In the genomic region with DNA sequence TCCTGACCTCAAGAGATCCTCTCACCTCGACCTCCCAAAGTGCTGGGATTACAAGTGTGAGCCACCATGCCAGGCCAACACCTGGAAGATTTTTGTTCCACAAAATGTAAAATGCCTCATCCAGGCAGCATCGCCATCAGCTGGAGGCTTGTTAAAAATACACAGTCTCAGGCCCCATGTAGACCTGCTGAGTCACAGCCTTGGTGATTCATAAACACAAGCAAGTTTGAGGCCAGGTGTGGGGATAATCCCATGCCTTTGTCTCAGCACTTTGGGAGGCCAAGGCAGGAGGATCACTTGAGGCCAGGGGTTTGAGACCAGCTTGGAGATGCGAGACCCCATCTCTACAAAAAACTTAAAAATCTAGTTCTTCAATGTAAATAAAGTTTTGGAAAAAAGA, we compare ENCODE assay signal across 1 cellular context.
TF ChIP-seq lines count a peak whose summit lies in the region.

No MANE protein-coding gene starts in this region.

TF ChIP-seq in K562, 482 proteins besides CTCF, POLR2A, EP300 and RAD21 (continued from another document and continues in another):
- TF ChIP-seq, protein P1, sequence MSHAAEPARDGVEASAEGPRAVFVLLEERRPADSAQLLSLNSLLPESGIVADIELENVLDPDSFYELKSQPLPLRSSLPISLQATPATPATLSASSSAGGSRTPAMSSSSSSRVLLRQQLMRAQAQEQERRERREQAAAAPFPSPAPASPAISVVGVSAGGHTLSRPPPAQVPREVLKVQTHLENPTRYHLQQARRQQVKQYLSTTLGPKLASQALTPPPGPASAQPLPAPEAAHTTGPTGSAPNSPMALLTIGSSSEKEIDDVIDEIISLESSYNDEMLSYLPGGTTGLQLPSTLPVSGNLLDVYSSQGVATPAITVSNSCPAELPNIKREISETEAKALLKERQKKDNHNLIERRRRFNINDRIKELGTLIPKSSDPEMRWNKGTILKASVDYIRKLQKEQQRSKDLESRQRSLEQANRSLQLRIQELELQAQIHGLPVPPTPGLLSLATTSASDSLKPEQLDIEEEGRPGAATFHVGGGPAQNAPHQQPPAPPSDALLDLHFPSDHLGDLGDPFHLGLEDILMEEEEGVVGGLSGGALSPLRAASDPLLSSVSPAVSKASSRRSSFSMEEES (CRISPR knock-in tag; IDR thresholded peaks at IDR 0.05) = no peak
- TF ChIP-seq CBX3 (IDR thresholded peaks at IDR 0.05; ENCODE audit: borderline replicate concordance in 1 of 2, low read length in 2 of 2) = peak in 1 of 2 experiments; percentile 39; a peak in 1 of 3 replicates
- TF ChIP-seq LEF1 (IDR thresholded peaks at IDR 0.05) = peak; percentile 21; the same call in 1 of the 2 replicates
- TF ChIP-seq, protein P2, sequence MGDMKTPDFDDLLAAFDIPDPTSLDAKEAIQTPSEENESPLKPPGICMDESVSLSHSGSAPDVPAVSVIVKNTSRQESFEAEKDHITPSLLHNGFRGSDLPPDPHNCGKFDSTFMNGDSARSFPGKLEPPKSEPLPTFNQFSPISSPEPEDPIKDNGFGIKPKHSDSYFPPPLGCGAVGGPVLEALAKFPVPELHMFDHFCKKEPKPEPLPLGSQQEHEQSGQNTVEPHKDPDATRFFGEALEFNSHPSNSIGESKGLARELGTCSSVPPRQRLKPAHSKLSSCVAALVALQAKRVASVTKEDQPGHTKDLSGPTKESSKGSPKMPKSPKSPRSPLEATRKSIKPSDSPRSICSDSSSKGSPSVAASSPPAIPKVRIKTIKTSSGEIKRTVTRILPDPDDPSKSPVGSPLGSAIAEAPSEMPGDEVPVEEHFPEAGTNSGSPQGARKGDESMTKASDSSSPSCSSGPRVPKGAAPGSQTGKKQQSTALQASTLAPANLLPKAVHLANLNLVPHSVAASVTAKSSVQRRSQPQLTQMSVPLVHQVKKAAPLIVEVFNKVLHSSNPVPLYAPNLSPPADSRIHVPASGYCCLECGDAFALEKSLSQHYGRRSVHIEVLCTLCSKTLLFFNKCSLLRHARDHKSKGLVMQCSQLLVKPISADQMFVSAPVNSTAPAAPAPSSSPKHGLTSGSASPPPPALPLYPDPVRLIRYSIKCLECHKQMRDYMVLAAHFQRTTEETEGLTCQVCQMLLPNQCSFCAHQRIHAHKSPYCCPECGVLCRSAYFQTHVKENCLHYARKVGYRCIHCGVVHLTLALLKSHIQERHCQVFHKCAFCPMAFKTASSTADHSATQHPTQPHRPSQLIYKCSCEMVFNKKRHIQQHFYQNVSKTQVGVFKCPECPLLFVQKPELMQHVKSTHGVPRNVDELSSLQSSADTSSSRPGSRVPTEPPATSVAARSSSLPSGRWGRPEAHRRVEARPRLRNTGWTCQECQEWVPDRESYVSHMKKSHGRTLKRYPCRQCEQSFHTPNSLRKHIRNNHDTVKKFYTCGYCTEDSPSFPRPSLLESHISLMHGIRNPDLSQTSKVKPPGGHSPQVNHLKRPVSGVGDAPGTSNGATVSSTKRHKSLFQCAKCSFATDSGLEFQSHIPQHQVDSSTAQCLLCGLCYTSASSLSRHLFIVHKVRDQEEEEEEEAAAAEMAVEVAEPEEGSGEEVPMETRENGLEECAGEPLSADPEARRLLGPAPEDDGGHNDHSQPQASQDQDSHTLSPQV (IDR thresholded peaks at IDR 0.05) = no peak
- peak in 1 of 2 experiments; percentile 77; a peak in 2 of 4 replicates for TF ChIP-seq RCOR1 (IDR thresholded peaks at IDR 0.05; ENCODE audit: borderline replicate concordance in 1 of 2, low read depth in 2 of 2, low read length in 2 of 2)
- no peak for TF ChIP-seq E2F5 (CRISPR knock-in tag; IDR thresholded peaks at IDR 0.05)
- no peak for TF ChIP-seq FOXJ3 (CRISPR knock-in tag; IDR thresholded peaks at IDR 0.05)
- no peak for TF ChIP-seq CBFA2T3 (IDR thresholded peaks at IDR 0.05)
- TF ChIP-seq, protein P3, sequence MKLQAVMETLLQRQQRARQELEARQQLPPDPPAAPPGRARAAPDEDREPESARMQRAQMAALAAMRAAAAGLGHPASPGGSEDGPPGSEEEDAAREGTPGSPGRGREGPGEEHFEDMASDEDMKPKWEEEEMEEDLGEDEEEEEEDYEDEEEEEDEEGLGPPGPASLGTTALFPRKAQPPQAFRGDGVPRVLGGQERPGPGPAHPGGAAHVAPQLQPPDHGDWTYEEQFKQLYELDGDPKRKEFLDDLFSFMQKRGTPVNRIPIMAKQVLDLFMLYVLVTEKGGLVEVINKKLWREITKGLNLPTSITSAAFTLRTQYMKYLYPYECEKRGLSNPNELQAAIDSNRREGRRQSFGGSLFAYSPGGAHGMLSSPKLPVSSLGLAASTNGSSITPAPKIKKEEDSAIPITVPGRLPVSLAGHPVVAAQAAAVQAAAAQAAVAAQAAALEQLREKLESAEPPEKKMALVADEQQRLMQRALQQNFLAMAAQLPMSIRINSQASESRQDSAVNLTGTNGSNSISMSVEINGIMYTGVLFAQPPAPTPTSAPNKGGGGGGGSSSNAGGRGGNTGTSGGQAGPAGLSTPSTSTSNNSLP (IDR thresholded peaks at IDR 0.05; ENCODE audit: borderline replicate concordance, low read depth, low read length) = no peak
- no peak for TF ChIP-seq ZNF197 (CRISPR knock-in tag; IDR thresholded peaks at IDR 0.05; ENCODE audit: low read depth)
- no peak for TF ChIP-seq IFI16 (CRISPR knock-in tag; IDR thresholded peaks at IDR 0.05)
- TF ChIP-seq ATF1 (CRISPR knock-in tag; IDR thresholded peaks at IDR 0.05) = no peak
- TF ChIP-seq ATF1 (tag; IDR thresholded peaks at IDR 0.05) = no peak
- TF ChIP-seq CHAMP1 (IDR thresholded peaks at IDR 0.05) = peak; percentile 35; the same call in 1 of the 2 replicates
- no peak for TF ChIP-seq MYC (IDR thresholded peaks at IDR 0.05; ENCODE audit: low read depth, low read length)
- no peak for TF ChIP-seq MYC (CRISPR knock-in tag; IDR thresholded peaks at IDR 0.05; ENCODE audit: borderline replicate concordance, low read depth)
- no peak for TF ChIP-seq POLR2AphosphoS2 (IDR thresholded peaks at IDR 0.05; ENCODE audit: low read length)
- TF ChIP-seq WHSC1 (IDR thresholded peaks at IDR 0.05; ENCODE audit: low read length) = no peak
- TF ChIP-seq MBD2 (IDR thresholded peaks at IDR 0.05; ENCODE audit: borderline replicate concordance, low read depth) = no peak
- 0 out of 4 replicates have a peak, but pooled peaks of 1 of the 2 experiments have one; percentile 16 for TF ChIP-seq TBL1XR1 (IDR thresholded peaks at IDR 0.05; ENCODE audit: low read length in 2 of 2)
- TF ChIP-seq ZNF212 (CRISPR knock-in tag; IDR thresholded peaks at IDR 0.05) = no peak
- no peak for TF ChIP-seq ZNF699 (CRISPR knock-in tag; IDR thresholded peaks at IDR 0.05; ENCODE audit: insufficient replicate concordance)
- TF ChIP-seq, protein P4, sequence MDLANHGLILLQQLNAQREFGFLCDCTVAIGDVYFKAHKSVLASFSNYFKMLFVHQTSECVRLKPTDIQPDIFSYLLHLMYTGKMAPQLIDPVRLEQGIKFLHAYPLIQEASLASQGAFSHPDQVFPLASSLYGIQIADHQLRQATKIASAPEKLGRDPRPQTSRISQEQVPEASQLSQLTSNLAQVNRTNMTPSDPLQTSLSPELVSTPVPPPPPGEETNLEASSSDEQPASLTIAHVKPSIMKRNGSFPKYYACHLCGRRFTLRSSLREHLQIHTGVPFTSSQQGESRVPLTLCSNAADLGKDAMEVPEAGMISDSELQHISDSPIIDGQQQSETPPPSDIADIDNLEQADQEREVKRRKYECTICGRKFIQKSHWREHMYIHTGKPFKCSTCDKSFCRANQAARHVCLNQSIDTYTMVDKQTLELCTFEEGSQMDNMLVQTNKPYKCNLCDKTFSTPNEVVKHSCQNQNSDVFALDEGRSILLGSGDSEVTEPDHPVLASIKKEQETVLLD (IDR thresholded peaks at IDR 0.05) = no peak
- peak; percentile 15; the same call in 1 of the 2 replicates for TF ChIP-seq NFIC (IDR thresholded peaks at IDR 0.05)
- TF ChIP-seq PHF8 (IDR thresholded peaks at IDR 0.05; ENCODE audit: borderline replicate concordance, low read length) = no peak
- TF ChIP-seq RB1 (IDR thresholded peaks at IDR 0.05; ENCODE audit: low read depth) = 0 out of 2 replicates have a peak, but pooled peaks have one; percentile 35
- 0 out of 2 replicates have a peak, but pooled peaks have one; percentile 22 for TF ChIP-seq CC2D1A (IDR thresholded peaks at IDR 0.05)
- no peak for TF ChIP-seq YY1 (IDR thresholded peaks at IDR 0.05; ENCODE audit: borderline replicate concordance in 1 of 3, control insufficient read depth in 1 of 3, extremely low read depth in 1 of 3, insufficient read depth in 3 of 3, insufficient read length in 1 of 3, insufficient replicate concordance in 2 of 3, low read depth in 1 of 3, low read length in 2 of 3)
- peak; percentile 81 for TF ChIP-seq MAFK (IDR thresholded peaks at IDR 0.05; ENCODE audit: low read length)
- no peak for TF ChIP-seq SMARCA5 (IDR thresholded peaks at IDR 0.05)
- no peak for TF ChIP-seq GTF2E2 (tag; IDR thresholded peaks at IDR 0.05)
- TF ChIP-seq E2F4 (CRISPR knock-in tag; IDR thresholded peaks at IDR 0.05; ENCODE audit: low read depth) = no peak
- no peak for TF ChIP-seq ZNF511 (CRISPR knock-in tag; IDR thresholded peaks at IDR 0.05)
- TF ChIP-seq HNRNPUL1 (IDR thresholded peaks at IDR 0.05; ENCODE audit: low read length) = no peak
- TF ChIP-seq ZNF707 (CRISPR knock-in tag; conservative IDR thresholded peaks at IDR 0.05) = no peak
- peak; percentile 65 for TF ChIP-seq ARID1B (IDR thresholded peaks at IDR 0.05)
- TF ChIP-seq ZFP91 (CRISPR knock-in tag; IDR thresholded peaks at IDR 0.05) = no peak
- TF ChIP-seq RHOXF2B (CRISPR knock-in tag; conservative IDR thresholded peaks at IDR 0.05) = no peak
- no peak for TF ChIP-seq ZFX (CRISPR knock-in tag; IDR thresholded peaks at IDR 0.05)
- no peak for TF ChIP-seq MTF1 (CRISPR knock-in tag; IDR thresholded peaks at IDR 0.05; ENCODE audit: borderline replicate concordance)
- TF ChIP-seq DDX20 (tag; IDR thresholded peaks at IDR 0.05; ENCODE audit: low read depth) = no peak
- TF ChIP-seq IRF2 (CRISPR knock-in tag; IDR thresholded peaks at IDR 0.05) = no peak
- no peak for TF ChIP-seq ZNF24 (IDR thresholded peaks at IDR 0.05)
- no peak for TF ChIP-seq FOXA1 (IDR thresholded peaks at IDR 0.05; ENCODE audit: borderline replicate concordance)
- no peak for TF ChIP-seq MCM5 (IDR thresholded peaks at IDR 0.05; ENCODE audit: low read depth)
- TF ChIP-seq FOXK2 (conservative IDR thresholded peaks at IDR 0.05 in 1 of 2, IDR thresholded peaks at IDR 0.05 in 1 of 2; ENCODE audit: low read depth in 2 of 2) = peak; percentile 69 to 81
- TF ChIP-seq BDP1 (IDR thresholded peaks at IDR 0.05; ENCODE audit: insufficient read depth, insufficient read length) = no peak
- no peak for TF ChIP-seq USF1 (CRISPR knock-in tag; IDR thresholded peaks at IDR 0.05)
